In the genomic region with DNA sequence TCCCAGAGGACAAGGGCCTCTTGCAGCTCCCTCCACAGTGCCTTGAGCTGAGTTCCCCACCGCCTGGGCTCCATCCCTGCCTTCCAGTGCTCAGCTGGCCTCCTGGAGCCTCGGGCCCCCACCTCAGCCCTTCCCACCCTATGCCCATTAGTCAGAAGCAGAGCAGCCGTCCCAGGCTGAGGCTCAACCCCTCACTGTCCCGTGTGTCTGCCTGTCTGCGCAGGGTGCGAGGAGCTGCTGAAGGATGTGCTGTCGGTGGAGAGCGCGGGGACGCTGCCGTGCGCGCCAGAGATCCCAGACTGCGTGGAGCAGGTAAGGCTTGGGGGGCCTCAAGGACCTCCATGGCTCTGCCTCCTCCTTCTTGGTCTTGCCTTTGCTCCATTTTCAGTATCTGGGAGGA, we compare ENCODE assay signal across 18 cellular contexts.
"Had no signal": no experiment of that assay in that cellular context is flagged by ENCODE, and none has a peak within 500 bp of the region (broad histone marks: within the 10 kb centered on the region; RNA-seq: fewer than 3 reads in every experiment).

No MANE protein-coding gene starts in this region.

- FAIRE-seq: astrocyte had no signal

- H3K27ac ChIP-seq: KMS-11, SJSA1 had no signal

- H3K4me2 ChIP-seq: KMS-11 had no signal

- H3K36me3 ChIP-seq: SJSA1 had no signal

- H3K27me3 ChIP-seq: SJSA1 had no signal

- H3K4me3 ChIP-seq: SJSA1 had no signal

- H3K9ac ChIP-seq: KMS-11 had no signal

- DNase-seq: amygdala; NCI-H1105 treated with DMSO at 0.1 percent for 48 hours; NCI-H146; NCI-H187 treated with DMSO at 0.1 percent for 48 hours; NCI-H2081 treated with DMSO at 0.1 percent for 48 hours; NCI-H2171; NCI-H2227 treated with DMSO at 0.1 percent for 48 hours; NCI-H510A; NCI-H69; NK-92 treated with Interleukin-12 subunit alpha and Interleukin-12 subunit beta, amount 100 ng/mL, for 24 hours; RPMI8226; SHP77; SW 1271 had no signal

- ATAC-seq: Panc1, SK-N-SH treated with all-trans-retinoic acid at 6 μM for 48 hours had no signal

- H3K9me3 ChIP-seq: SJSA1 had no signal

- H3K4me1 ChIP-seq: SJSA1 had no signal
